17 cellular contexts compared by ENCODE assay signal in genomic region chr17:69669441-69670178, GRCh38.
DNase-seq lines count a peak whose midpoint lies in the region; ATAC-seq and TF ChIP-seq lines count a peak whose summit lies in the region.
"Had no signal": no experiment of that assay in that cellular context is flagged by ENCODE, and none has a peak within 500 bp of the region (broad histone marks: within the 10 kb centered on the region; RNA-seq: fewer than 3 reads in every experiment).

No MANE protein-coding gene starts in this region.

- intact Hi-C loops in CD14-positive monocyte (cut with micrococcal nuclease): no loop called here

- ATAC-seq in HG03039 (IDR thresholded peaks at IDR 0.05; ENCODE audit: unreplicated experiment): no peak
- ATAC-seq: left cardiac atrium had no signal

- TF ChIP-seq CTCF in CD14-positive monocyte (IDR thresholded peaks at IDR 0.05): no peak

- peaks cover 0 to 2% (median 0%) of the 10 kb centered on the region in 3 donors for H3K27me3 Mint-ChIP-seq in CD14-positive monocyte (ENCODE audit: low read depth in 3 of 3)
- H3K27me3 Mint-ChIP-seq: activated naive CD8-positive, alpha-beta T cell treated with anti-CD3 and anti-CD28 coated beads for 36 hours had no signal

- no peak overlapping the region for H3K27ac Mint-ChIP-seq in CD14-positive monocyte
- H3K27ac Mint-ChIP-seq: activated naive CD8-positive, alpha-beta T cell treated with anti-CD3 and anti-CD28 coated beads for 36 hours; activated T-helper 1 cell treated with anti-CD3 and anti-CD28 coated beads, Interleukin-12 subunit alpha, Interleukin-12 subunit beta, Interleukin-2, Interleukin-4 antibody, amounts not matched to agents 30 ng/mL and 10 ng/mL and 1 ng/mL, durations not matched to agents 14 hours and 24 hours and 36 hours; mesothelial cell of epicardium had no signal

- peaks cover 0 to 9% (median 2%) of the 10 kb centered on the region in 7 donors for H3K9me3 Mint-ChIP-seq in CD14-positive monocyte
- H3K9me3 Mint-ChIP-seq: activated T-helper 1 cell treated with anti-CD3 and anti-CD28 coated beads, Interleukin-12 subunit alpha, Interleukin-12 subunit beta, Interleukin-2, Interleukin-4 antibody, amounts not matched to agents 30 ng/mL and 10 ng/mL and 1 ng/mL, durations not matched to agents 14 hours and 24 hours and 36 hours; mesothelial cell of epicardium had no signal

- no peaks in the 10 kb centered on the region for H3K36me3 Mint-ChIP-seq in CD14-positive monocyte
- H3K36me3 Mint-ChIP-seq: activated naive CD8-positive, alpha-beta T cell treated with anti-CD3 and anti-CD28 coated beads for 36 hours; mesothelial cell of epicardium had no signal

- no peaks in the 10 kb centered on the region for H3K4me1 Mint-ChIP-seq in CD14-positive monocyte
- H3K4me1 Mint-ChIP-seq: activated naive CD8-positive, alpha-beta T cell treated with anti-CD3 and anti-CD28 coated beads for 36 hours; mesothelial cell of epicardium had no signal

- no peak overlapping the region for H3K4me3 Mint-ChIP-seq in CD14-positive monocyte
- H3K4me3 Mint-ChIP-seq: activated naive CD8-positive, alpha-beta T cell treated with anti-CD3 and anti-CD28 coated beads for 36 hours; activated T-helper 1 cell treated with anti-CD3 and anti-CD28 coated beads, Interleukin-12 subunit alpha, Interleukin-12 subunit beta, Interleukin-2, Interleukin-4 antibody, amounts not matched to agents 30 ng/mL and 10 ng/mL and 1 ng/mL, durations not matched to agents 14 hours and 24 hours and 36 hours; mesothelial cell of epicardium had no signal

- peak; percentile 76 for DNase-seq in DMS 273 (lab: John Stamatoyannopoulos, UW; ENCODE audit: unreplicated experiment)
- peak; percentile 67 for DNase-seq in NCI-H1105 (lab: John Stamatoyannopoulos, UW)
- peak; percentile 51 to 87 for DNase-seq in NCI-H524 (lab: John Stamatoyannopoulos, UW)
- DNase-seq in fibroblast of peridontal ligament (ENCODE audit: extremely low read depth): peak; percentile 91
- no peak for DNase-seq in amniotic stem cell (lab: John Stamatoyannopoulos, UW)
- no peak for DNase-seq in CD14-positive monocyte (ENCODE audit: low spot score)
- DNase-seq in NCI-H2227 treated with DMSO at 0.1 percent for 48 hours (lab: John Stamatoyannopoulos, UW): no peak
- DNase-seq: ACHN; activated CD4-positive, alpha-beta T cell treated with anti-CD3 and anti-CD28 coated beads for 1 hour; activated naive CD8-positive, alpha-beta T cell treated with anti-CD3 and anti-CD28 coated beads for 36 hours; H7; left cardiac atrium; NCI-H2081 treated with DMSO at 0.1 percent for 48 hours; stimulated activated CD4-positive, alpha-beta T cell treated with anti-CD3 and anti-CD28 coated beads, Interleukin-15, amount 100 ng/mL, for 24 hours had no signal

Comparison
In these comparisons a context has a peak if more than half of its experiments do, and no peak if none do; other contexts are left out.
1. DNase-seq: peak in DMS 273 (single experiment), NCI-H1105 (single experiment), NCI-H524 (2 of 2) and fibroblast of peridontal ligament (single experiment); none in amniotic stem cell (single experiment), CD14-positive monocyte (single experiment) and NCI-H2227 treated with DMSO at 0.1 percent for 48 hours (single experiment).